ENCODE assay signal across 1 cellular context in genomic region chr4:75895744-75896314, GRCh38.
A peak's percentile ranks its signal among the peaks of the same experiment; 100 is the strongest.
TF ChIP-seq lines count a peak whose summit lies in the region.

No MANE protein-coding gene starts in this region.

TF ChIP-seq in HepG2, 621 proteins besides CTCF, POLR2A, EP300 and RAD21 (continued from another document and continues in another):
- TF ChIP-seq AFF4 (CRISPR knock-in tag; IDR thresholded peaks at IDR 0.05) (no peak), POGZ (CRISPR knock-in tag; IDR thresholded peaks at IDR 0.05) (no peak), TOPORS (CRISPR knock-in tag; IDR thresholded peaks at IDR 0.05) (no peak), ZNF687 (CRISPR knock-in tag; IDR thresholded peaks at IDR 0.05) (no peak), ISX (CRISPR knock-in tag; conservative IDR thresholded peaks at IDR 0.05) (no peak), ZNF292 (CRISPR knock-in tag; IDR thresholded peaks at IDR 0.05; ENCODE audit: borderline replicate concordance, low read depth) (no peak), AGO1 (IDR thresholded peaks at IDR 0.05; ENCODE audit: low read depth, low read length, poor library complexity, severe bottlenecking) (no peak), ZBTB8A (CRISPR knock-in tag; IDR thresholded peaks at IDR 0.05; ENCODE audit: borderline replicate concordance, low read depth) (no peak), GZF1 (CRISPR knock-in tag; IDR thresholded peaks at IDR 0.05) (no peak), DZIP1 (CRISPR knock-in tag; IDR thresholded peaks at IDR 0.05) (no peak), YEATS2 (CRISPR knock-in tag; IDR thresholded peaks at IDR 0.05; ENCODE audit: borderline replicate concordance) (no peak), ZBTB10 (CRISPR knock-in tag; IDR thresholded peaks at IDR 0.05; ENCODE audit: borderline replicate concordance) (no peak), CC2D1A (CRISPR knock-in tag; IDR thresholded peaks at IDR 0.05) (no peak), ZBTB46 (CRISPR knock-in tag; IDR thresholded peaks at IDR 0.05; ENCODE audit: borderline replicate concordance) (no peak), LCORL (IDR thresholded peaks at IDR 0.05) (no peak), LCORL (CRISPR knock-in tag; IDR thresholded peaks at IDR 0.05) (no peak), NCOA5 (CRISPR knock-in tag; IDR thresholded peaks at IDR 0.05) (no peak), ETS1 (CRISPR knock-in tag; IDR thresholded peaks at IDR 0.05) (no peak), ZBTB7A (CRISPR knock-in tag; IDR thresholded peaks at IDR 0.05) (no peak), ZMYM4 (CRISPR knock-in tag; IDR thresholded peaks at IDR 0.05) (0 out of 2 replicates have a peak, but pooled peaks have one; percentile 33), ZMYM3 (CRISPR knock-in tag; IDR thresholded peaks at IDR 0.05) (no peak), ZNF557 (CRISPR knock-in tag; IDR thresholded peaks at IDR 0.05) (no peak), U2AF1 (optimal IDR thresholded peaks at IDR 0.05; ENCODE audit: low read depth, low read length) (no peak), ZNF770 (CRISPR knock-in tag; IDR thresholded peaks at IDR 0.05) (no peak), ZNF333 (CRISPR knock-in tag; IDR thresholded peaks at IDR 0.05; ENCODE audit: borderline replicate concordance) (no peak), STAG1 (CRISPR knock-in tag; IDR thresholded peaks at IDR 0.05) (peak; percentile 44), NFYC (CRISPR knock-in tag; IDR thresholded peaks at IDR 0.05) (no peak), ZNF33B (CRISPR knock-in tag; IDR thresholded peaks at IDR 0.05) (no peak), SIX1 (CRISPR knock-in tag; IDR thresholded peaks at IDR 0.05; ENCODE audit: borderline replicate concordance) (no peak), ZNF660 (CRISPR knock-in tag; IDR thresholded peaks at IDR 0.05; ENCODE audit: borderline replicate concordance, low read depth) (no peak), IRF9 (CRISPR knock-in tag; IDR thresholded peaks at IDR 0.05; ENCODE audit: borderline replicate concordance) (no peak), PAX8 (CRISPR knock-in tag; IDR thresholded peaks at IDR 0.05; ENCODE audit: borderline replicate concordance) (no peak), HBP1 (CRISPR knock-in tag; IDR thresholded peaks at IDR 0.05; ENCODE audit: low read depth) (no peak), ZSCAN5A (CRISPR knock-in tag; IDR thresholded peaks at IDR 0.05; ENCODE audit: borderline replicate concordance) (no peak), ZNF549 (CRISPR knock-in tag; IDR thresholded peaks at IDR 0.05) (0 out of 2 replicates have a peak, but pooled peaks have one; percentile 58), ELF4 (CRISPR knock-in tag; IDR thresholded peaks at IDR 0.05; ENCODE audit: borderline replicate concordance) (no peak), MZF1 (CRISPR knock-in tag; IDR thresholded peaks at IDR 0.05; ENCODE audit: borderline replicate concordance) (no peak)
